Comparison of ENCODE assay signal across 8 cellular contexts in genomic region chr5:36728697-36729543, GRCh38.
A peak's percentile ranks its signal among the peaks of the same experiment; 100 is the strongest.
DNase-seq lines count a peak whose midpoint lies in the region; ATAC-seq and TF ChIP-seq lines count a peak whose summit lies in the region.

No MANE protein-coding gene starts in this region.

- TF ChIP-seq POLR2A in erythroblast (IDR thresholded peaks at IDR 0.05; ENCODE audit: low read length), result no peak

- H3K27ac Mint-ChIP-seq in neural crest cell (ENCODE audit: unreplicated experiment), result no peak overlapping the region

- H3K27me3 Mint-ChIP-seq in neural crest cell (ENCODE audit: low read depth), result peaks cover 2% of the 10 kb centered on the region

- peak; percentile 80 for TF ChIP-seq CTCF in neural crest cell (conservative IDR thresholded peaks at IDR 0.05)

- H3K9me3 ChIP-seq in SK-N-MC (ENCODE audit: low read depth, low read length), result no peaks in the 10 kb centered on the region

- H3K36me3 Mint-ChIP-seq in neural crest cell (ENCODE audit: low read depth), result no peaks in the 10 kb centered on the region

- no peak overlapping the region for H3K4me3 Mint-ChIP-seq in neural crest cell

- peak; percentile 30 for DNase-seq in stimulated activated CD4-positive, alpha-beta T cell treated with anti-CD3 and anti-CD28 coated beads, Interleukin-4, amount 100 ng/mL, for 24 hours
- DNase-seq in stimulated activated CD4-positive, alpha-beta T cell treated with anti-CD3 and anti-CD28 coated beads, Interleukin-4, amount 100 ng/mL, for 4 hours, result no peak
- DNase-seq in NCI-H1092 (lab: John Stamatoyannopoulos, UW), result peak; percentile 43
- peak; percentile 66 for DNase-seq in SK-N-MC (ENCODE audit: low read depth, low spot score)
- peak; percentile 75 to 84 for DNase-seq in erythroblast (lab: John Stamatoyannopoulos, UW)
- DNase-seq in neural crest cell (ENCODE audit: low read depth, low spot score), result no peak
- no peak for DNase-seq in activated CD8-positive, alpha-beta memory T cell treated with anti-CD3 and anti-CD28 coated beads for 24 hours

- no peak overlapping the region for H3K27ac ChIP-seq in SK-N-MC

- no peaks in the 10 kb centered on the region for H3K36me3 ChIP-seq in SK-N-MC (ENCODE audit: insufficient read depth, low read length)

- H3K4me1 Mint-ChIP-seq in neural crest cell, result peaks cover 11% of the 10 kb centered on the region

- H3K4me3 ChIP-seq in SK-N-MC, result no peak overlapping the region

- no peak for ATAC-seq in HG03439 (IDR thresholded peaks at IDR 0.05; ENCODE audit: unreplicated experiment)

- H3K9ac ChIP-seq in SK-N-MC (ENCODE audit: insufficient read length), result no peak overlapping the region

- no peaks in the 10 kb centered on the region for H3K9me3 Mint-ChIP-seq in neural crest cell

Comparison
In these comparisons a context has a peak if more than half of its experiments do, and no peak if none do; other contexts are left out.
1. DNase-seq: peak in stimulated activated CD4-positive, alpha-beta T cell treated with anti-CD3 and anti-CD28 coated beads, Interleukin-4, amount 100 ng/mL, for 24 hours (single experiment), NCI-H1092 (single experiment), SK-N-MC (single experiment) and erythroblast (2 of 2); none in stimulated activated CD4-positive, alpha-beta T cell treated with anti-CD3 and anti-CD28 coated beads, Interleukin-4, amount 100 ng/mL, for 4 hours (0 of 2), neural crest cell (single experiment) and activated CD8-positive, alpha-beta memory T cell treated with anti-CD3 and anti-CD28 coated beads for 24 hours (single experiment).